Comparison of ENCODE assay signal across 27 cellular contexts in the genomic region with DNA sequence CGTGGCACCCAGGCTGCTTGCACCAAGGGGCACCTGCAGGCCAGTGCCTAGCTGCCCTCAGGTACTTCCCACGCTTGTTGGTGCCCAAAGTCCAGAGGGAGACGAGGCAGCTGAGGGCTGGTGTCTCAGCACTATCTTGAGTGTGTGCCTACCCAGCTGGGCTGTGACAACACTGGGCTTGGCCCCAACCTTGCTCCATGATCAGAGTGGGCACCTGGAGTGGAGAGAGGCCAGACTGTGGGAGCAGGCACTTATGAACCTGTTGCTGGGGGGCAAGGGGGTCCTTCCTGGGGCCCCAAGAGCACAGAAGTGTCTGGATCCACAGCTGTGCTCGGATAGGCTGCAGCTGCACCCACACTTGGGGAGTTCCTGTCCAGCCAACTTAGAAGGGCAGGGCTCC.
"Had no signal": no experiment of that assay in that cellular context is flagged by ENCODE, and none has a peak within 500 bp of the region (broad histone marks: within the 10 kb centered on the region; RNA-seq: fewer than 3 reads in every experiment).

No MANE protein-coding gene starts in this region.

- H3K27ac Mint-ChIP-seq: activated B cell treated with CpG ODN at 0.5 μM for 24 hours; activated CD8-positive, alpha-beta T cell treated with anti-CD3 and anti-CD28 coated beads for 36 hours; activated naive CD8-positive, alpha-beta T cell; activated T-helper 17 cell treated with anti-CD3 and anti-CD28 coated beads, Interleukin-2, amount 50 U/mL, for 72 hours; T-cell; T-helper 1 cell treated with Interleukin-12 subunit alpha and Interleukin-12 subunit beta and Interleukin-4 antibody, amounts not matched to agents 30 μg/mL and 1 μg/mL, for 36 hours had no signal

- H3K4me3 ChIP-seq: colonic mucosa, esophagus squamous epithelium had no signal

- H3K9me3 Mint-ChIP-seq: activated CD8-positive, alpha-beta T cell treated with anti-CD3 and anti-CD28 coated beads for 36 hours had no signal

- H3K4me1 ChIP-seq: colonic mucosa, esophagus squamous epithelium had no signal

- H3K27me3 Mint-ChIP-seq: activated B cell treated with CpG ODN at 0.5 μM for 24 hours; activated CD8-positive, alpha-beta T cell treated with anti-CD3 and anti-CD28 coated beads for 36 hours; activated naive CD8-positive, alpha-beta T cell; activated T-helper 17 cell treated with anti-CD3 and anti-CD28 coated beads, Interleukin-2, amount 50 U/mL, for 72 hours; T-cell had no signal

- DNase-seq: activated B cell treated with CpG ODN at 0.5 μM for 24 hours; activated CD4-positive, alpha-beta T cell treated with anti-CD3 and anti-CD28 coated beads for 48 hours; activated CD4-positive, alpha-beta T cell treated with anti-CD3 and anti-CD28 coated beads, Interleukin-2, amount 50 U/mL, for 1 hour; activated CD4-positive, alpha-beta T cell treated with anti-CD3 and anti-CD28 coated beads, Interleukin-2, amount 50 U/mL, for 48 hours; activated CD8-positive, alpha-beta memory T cell treated with anti-CD3 and anti-CD28 coated beads for 24 hours; activated CD8-positive, alpha-beta T cell treated with anti-CD3 and anti-CD28 coated beads for 36 hours; activated effector memory CD4-positive, alpha-beta T cell treated with Interleukin-2 at 50 U/mL for 16 hours; activated gamma-delta T cell treated with Interleukin-2 at 50 U/mL for 16 hours; activated naive CD4-positive, alpha-beta T cell treated with anti-CD3 and anti-CD28 coated beads, Interleukin-2, amount 50 U/mL, for 16 hours; activated naive CD4-positive, alpha-beta T cell treated with Interleukin-2 at 50 U/mL for 16 hours; activated T-cell treated with anti-CD3 and anti-CD28 coated beads, Interleukin-2, amount 50 U/mL, for 4 hours; amniotic stem cell; anterior cingulate cortex; brain microvascular endothelial cell; colonic mucosa; effector CD8-positive, alpha-beta T cell; esophagus squamous epithelium; foreskin melanocyte; head of caudate nucleus; T-cell; T1000; WERI-Rb-1 had no signal

- H3K4me1 Mint-ChIP-seq: activated B cell treated with CpG ODN at 0.5 μM for 24 hours; activated T-helper 17 cell treated with anti-CD3 and anti-CD28 coated beads, Interleukin-2, amount 50 U/mL, for 72 hours; T-cell had no signal

- H3K27me3 ChIP-seq: brain microvascular endothelial cell, colonic mucosa, esophagus squamous epithelium had no signal

- H3K9me3 ChIP-seq: colonic mucosa had no signal

- H3K36me3 ChIP-seq: brain microvascular endothelial cell, colonic mucosa, esophagus squamous epithelium, WERI-Rb-1 had no signal

- H3K36me3 Mint-ChIP-seq: activated naive CD8-positive, alpha-beta T cell; T-cell had no signal

- H3K27ac ChIP-seq: brain microvascular endothelial cell, colonic mucosa, epithelial cell of prostate, esophagus squamous epithelium, WERI-Rb-1 had no signal

- ATAC-seq: activated CD4-positive, CD25-positive, alpha-beta regulatory T cell treated with anti-CD3 and anti-CD28 coated beads, Interleukin-2, amount 50 U/mL, for 24 hours; activated CD8-positive, alpha-beta T cell treated with anti-CD3 and anti-CD28 coated beads for 36 hours; activated T-cell treated with anti-CD3 and anti-CD28 coated beads, Interleukin-2, amount 50 U/mL, for 4 hours; activated T-helper 17 cell treated with anti-CD3 and anti-CD28 coated beads, Interleukin-2, amount 50 U/mL, for 72 hours; T-cell had no signal

- H3K4me3 Mint-ChIP-seq: activated B cell treated with CpG ODN at 0.5 μM for 24 hours; activated CD8-positive, alpha-beta T cell treated with anti-CD3 and anti-CD28 coated beads for 36 hours; activated naive CD8-positive, alpha-beta T cell; activated T-cell treated with anti-CD3 and anti-CD28 coated beads, Interleukin-2, amount 50 U/mL, for 4 hours; activated T-helper 17 cell treated with anti-CD3 and anti-CD28 coated beads, Interleukin-2, amount 50 U/mL, for 72 hours; T-cell; T-helper 1 cell treated with Interleukin-12 subunit alpha and Interleukin-12 subunit beta and Interleukin-4 antibody, amounts not matched to agents 30 μg/mL and 1 μg/mL, for 36 hours had no signal
